9 cellular contexts compared by ENCODE assay signal in genomic region chr10:31954410-31955191, GRCh38.
"Had no signal": no experiment of that assay in that cellular context is flagged by ENCODE, and none has a peak within 500 bp of the region (broad histone marks: within the 10 kb centered on the region; RNA-seq: fewer than 3 reads in every experiment).

No MANE protein-coding gene starts in this region.

- H3K9ac ChIP-seq: GM23248, KMS-11 had no signal

- H3K9me3 ChIP-seq: HAP-1 had no signal

- H3K4me3 Mint-ChIP-seq: HFFc6 had no signal

- H3K4me2 ChIP-seq: KMS-11 had no signal

- DNase-seq: GM23248, GOT3, H7, HFFc6, IMR-90, KBM-7 had no signal

- H2AFZ ChIP-seq: GM23248 had no signal

- H3K36me3 ChIP-seq: HAP-1 had no signal

- H3K4me3 ChIP-seq: GM23248, HAP-1 had no signal

- H3K27ac Mint-ChIP-seq: HFFc6 had no signal

- H3K27ac ChIP-seq: GM23248, HL-60, KMS-11 had no signal

- H3K4me1 ChIP-seq: HAP-1 had no signal
